In genomic region chr3:50617096-50617791, GRCh38 we compare ENCODE assay signal across 8 cellular contexts. TPM values are rescaled to one million over a fixed set of nuclear protein-coding genes. Genes with fewer than 3 reads are reported as not detected.
A peak's percentile ranks its signal among the peaks of the same experiment; 100 is the strongest.
DNase-seq lines count a peak whose midpoint lies in the region; ATAC-seq, FAIRE-seq and TF ChIP-seq lines count a peak whose summit lies in the region.

Gene MAPKAPK3 (plus strand): TSS chr3:50617151. CDS start chr3:50617566, 415 bp downstream.

- BruUV-seq in Panc1 (replicated peaks; lab: Mats Ljungman, UMichigan), result no TSS peak
- BruUV-seq in HepG2 (replicated peaks; lab: Mats Ljungman, UMichigan), result no TSS peak

- peak within 1 kb of the TSS; percentile 59 to 75 for H3K4me3 ChIP-seq in Panc1 (ENCODE audit: low read depth in 2 of 2, low read length in 2 of 2)
- H3K4me3 ChIP-seq in cardiac fibroblast (replicated peaks in 1 of 2; ENCODE audit: low read depth in 2 of 2, low read length in 2 of 2), result peak within 1 kb of the TSS; percentile 81 to 87
- H3K4me3 ChIP-seq in HepG2 (replicated peaks in 1 of 3; ENCODE audit: insufficient read depth in 1 of 3, low read depth in 2 of 3, low read length in 3 of 3), result peak within 1 kb of the TSS; percentile 69 to 79 (median 70)

- no peaks in the 10 kb centered on the region for H3K36me3 ChIP-seq in Panc1 (ENCODE audit: control insufficient read depth, insufficient read depth, low read length)
- H3K36me3 ChIP-seq in HepG2 (replicated peaks in 1 of 2; ENCODE audit: control insufficient read depth in 1 of 2, insufficient read depth in 2 of 2, low read length in 2 of 2), result peaks cover 0 to 2% of the 10 kb centered on the region in 2 experiments; a peak in 1 of 5 replicates

- H3K27ac ChIP-seq in Panc1 (ENCODE audit: low read length) (no peak within 1 kb of the TSS), HepG2 (ENCODE audit: extremely low read length, insufficient read depth, low read length) (peak within 1 kb of the TSS; percentile 86), substantia nigra (ENCODE audit: low read depth, low read length, poor library complexity, severe bottlenecking) (peak within 1 kb of the TSS; percentile 86)

- intact Hi-C loops in Panc1 (cut with micrococcal nuclease; ENCODE audit: unreplicated experiment), result loop anchor here (2.0 to 5.0 kb wide), 2 partner anchors 35 to 756 kb away; no protein-coding TSS in a partner anchor
- intact Hi-C loops in HepG2 (cut with micrococcal nuclease; ENCODE audit: unreplicated experiment), result loop anchor here (10.0 kb wide), 1 partner anchor 348 kb away; no protein-coding TSS in a partner anchor

- H3K27me3 ChIP-seq in Panc1 (ENCODE audit: control insufficient read depth, insufficient read depth, low read length) (no peaks in the 10 kb centered on the region), HepG2 (ENCODE audit: control insufficient read depth in 1 of 2, insufficient read depth in 2 of 2, low read length in 2 of 2) (peaks cover 0 to 9% of the 10 kb centered on the region in 2 experiments; a peak in 1 of 5 replicates)

- no peak for TF ChIP-seq RAD21 in HepG2 (CRISPR knock-in tag; IDR thresholded peaks at IDR 0.05)

- TF ChIP-seq EP300 in HepG2 (IDR thresholded peaks at IDR 0.05; ENCODE audit: low read depth in 2 of 2, low read length in 2 of 2) (no peak), HepG2 (CRISPR knock-in tag; IDR thresholded peaks at IDR 0.05; ENCODE audit: borderline replicate concordance) (no peak)

- TF ChIP-seq CTCF in Panc1 (IDR thresholded peaks at IDR 0.05), result no peak
- no peak for TF ChIP-seq CTCF in cardiac fibroblast (IDR thresholded peaks at IDR 0.05; ENCODE audit: low read depth, low read length)
- TF ChIP-seq CTCF in HepG2 (CRISPR knock-in tag; IDR thresholded peaks at IDR 0.05), result no peak; the same call in 1 of the 2 replicates

- H2AFZ ChIP-seq in HepG2 (ENCODE audit: low read length), result no peak within 1 kb of the TSS

- no peak for TF ChIP-seq POLR2A in HepG2 (IDR thresholded peaks at IDR 0.05; ENCODE audit: insufficient read depth in 1 of 2, low read depth in 2 of 2, low read length in 2 of 2)

- no peaks in the 10 kb centered on the region for H3K9me3 ChIP-seq in Panc1 (ENCODE audit: control insufficient read depth, insufficient read depth, low read depth, low read length)
- no peaks in the 10 kb centered on the region for H3K9me3 ChIP-seq in HepG2 (ENCODE audit: low read length)

- no peak for FAIRE-seq in HepG2 (lab: Jason Lieb, UNC)

- 0% methylated on average over 4 of the region's 58 CpGs for WGBS in HepG2 (ENCODE audit: low lambda C conversion rate)

- in situ Hi-C loops in Panc1 (cut with HindIII; ENCODE audit: low pct_unique_long_range_greater_than_20kb, low sequenced_read_pairs), result no loop called here
- in situ Hi-C loops in HepG2 (cut with HindIII; ENCODE audit: extremely low pct_ligation_motif_present, low pct_unique_long_range_greater_than_20kb), result loop anchor here (5.0 kb wide), 2 partner anchors 35 to 755 kb away; no protein-coding TSS in a partner anchor

- no peaks in the 10 kb centered on the region for H4K20me1 ChIP-seq in HepG2 (ENCODE audit: insufficient read depth, low read length)

- peak within 1 kb of the TSS; percentile 99 for H3K4me2 ChIP-seq in HepG2 (ENCODE audit: low read depth, low read length)

- ATAC-seq in HG02981 (IDR thresholded peaks at IDR 0.05; ENCODE audit: unreplicated experiment) (peak; percentile 14), Panc1 (peak; percentile 9), HepG2 (peak; percentile 51)

- peaks cover 7% of the 10 kb centered on the region for H3K79me2 ChIP-seq in HepG2 (ENCODE audit: insufficient read depth, low read length)

- H3K4me1 ChIP-seq in Panc1 (ENCODE audit: control insufficient read depth, insufficient read depth, low read length) (no peaks in the 10 kb centered on the region; the same call in 1 of the 2 replicates), HepG2 (ENCODE audit: insufficient read depth, low read length) (peaks cover 47% of the 10 kb centered on the region)

- peak; percentile 50 for DNase-seq in stimulated activated CD4-positive, alpha-beta T cell treated with anti-CD3 and anti-CD28 coated beads, Interleukin-4, amount 100 ng/mL, for 24 hours
- no peak for DNase-seq in stimulated activated CD4-positive, alpha-beta T cell treated with anti-CD3 and anti-CD28 coated beads, Interleukin-1b, Interleukin-23, amount 100 ng/mL, for 48 hours
- DNase-seq in Panc1 (ENCODE audit: low read depth, low spot score) (no peak), cardiac fibroblast (ENCODE audit: low read depth in 2 of 2) (peak in 1 of 2 donors; percentile 13), HepG2 (ENCODE audit: low spot score) (peak; percentile 29), substantia nigra (lab: John Stamatoyannopoulos, UW) (peak in 12 of 49 donors; percentile 15 to 60 (median 48)), dedifferentiated amniotic fluid mesenchymal stem cell (ENCODE audit: extremely low spot score) (no peak)

- POLR2A ChIA-PET in Panc1 (lab: Charles Lee), result no interaction called here
- POLR2A ChIA-PET in HepG2 (lab: Yijun Ruan, JAX), result interaction anchor here (0.8 to 4.0 kb wide), 11 partner anchors 14 to 768 kb away, joined by 3 to 33 read pairs (median 4); partner anchors contain the start of genes HEMK1 and MANF

- CTCF ChIA-PET in Panc1 (lab: Charles Lee) (interaction anchor here (0.6 to 1.0 kb wide), 2 partner anchors 433 to 754 kb away, joined by 3 to 6 read pairs; no protein-coding TSS in a partner anchor), HepG2 (lab: Yijun Ruan, JAX; ENCODE audit: low intra/inter-chr PET ratio, low total read pairs) (interaction anchor here (2.1 to 8.0 kb wide), 3 partner anchors 35 to 755 kb away, joined by 11 to 182 read pairs (median 16); partner anchors contain the start of gene HEMK1)

- peak within 1 kb of the TSS; percentile 81 for H3K9ac ChIP-seq in HepG2 (ENCODE audit: insufficient read depth, low read depth, low read length)

TF ChIP-seq in HepG2, 621 proteins besides CTCF, POLR2A, EP300 and RAD21 (continues in another document):
- TF ChIP-seq ZNF777 (CRISPR knock-in tag; IDR thresholded peaks at IDR 0.05), result peak; percentile 70
- 0 out of 2 replicates have a peak, but pooled peaks have one; percentile 25 for TF ChIP-seq EEA1 (CRISPR knock-in tag; IDR thresholded peaks at IDR 0.05; ENCODE audit: borderline replicate concordance)
- TF ChIP-seq ZNF335 (CRISPR knock-in tag; IDR thresholded peaks at IDR 0.05), result peak; percentile 44; the same call in 1 of the 2 replicates
- TF ChIP-seq ZBTB2 (CRISPR knock-in tag; IDR thresholded peaks at IDR 0.05; ENCODE audit: low read depth), result 0 out of 2 replicates have a peak, but pooled peaks have one; percentile 44
- TF ChIP-seq ZNF234 (CRISPR knock-in tag; conservative IDR thresholded peaks at IDR 0.05), result 0 out of 2 replicates have a peak, but pooled peaks have one; percentile 28
- no peak for TF ChIP-seq ZNF775 (CRISPR knock-in tag; IDR thresholded peaks at IDR 0.05; ENCODE audit: borderline replicate concordance)
- peak; percentile 82; the same call in 1 of the 2 replicates for TF ChIP-seq ZNF619 (CRISPR knock-in tag; IDR thresholded peaks at IDR 0.05)
- TF ChIP-seq TFDP1 (CRISPR knock-in tag; IDR thresholded peaks at IDR 0.05; ENCODE audit: borderline replicate concordance), result no peak
- TF ChIP-seq CC2D1A (CRISPR knock-in tag; IDR thresholded peaks at IDR 0.05), result 0 out of 2 replicates have a peak, but pooled peaks have one; percentile 24

RNA-seq across cellular contexts. Expression of gene MAPKAPK3, which starts in this region (rescaled TPM):
- 14.8 TPM for total RNA-seq in Panc1 (2021; ENCODE audit: unreplicated experiment)
- 15.1 TPM for polyA plus RNA-seq in Panc1 (2012; ENCODE audit: insufficient read length)
- 41.2 and 48.5 TPM in 2 replicates for total RNA-seq in HepG2 (2016; rRNA removed; fragmentation: Illumina TruSeq; extraction: Trizol)
- 18.9 and 21.3 TPM in 2 replicates for total RNA-seq in HepG2 (2016; cell fraction: cytosol; rRNA removed; fragmentation: Illumina TruSeq; extraction: Trizol; ENCODE audit: low read depth)
- total RNA-seq in HepG2 (2016; cell fraction: insoluble cytoplasmic fraction; rRNA removed; fragmentation: Illumina TruSeq; extraction: Trizol), result 40.5 and 43.9 TPM in 2 replicates
- total RNA-seq in HepG2 (2016; cell fraction: membrane; rRNA removed; fragmentation: Illumina TruSeq; extraction: Trizol), result 51.7 and 60.5 TPM in 2 replicates
- 21.2 and 24.7 TPM in 2 replicates for total RNA-seq in HepG2 (2016; cell fraction: nucleus; rRNA removed; fragmentation: Illumina TruSeq; extraction: Trizol)
- polyA plus RNA-seq in HepG2 (2011; rRNA removed), result 39.9 and 46.2 TPM in 2 replicates
- polyA plus RNA-seq in HepG2 (2011; cell fraction: cytosol; rRNA removed), result 40.2 and 41.3 TPM in 2 replicates
- polyA plus RNA-seq in HepG2 (2011; cell fraction: nucleus; rRNA removed), result 23.0 and 28.1 TPM in 2 replicates
- polyA plus RNA-seq in HepG2 (2012), result 21.8 and 22.2 TPM in 2 replicates
- 23.5 and 31.3 TPM in 2 replicates for polyA plus RNA-seq in HepG2 (2016; cell fraction: cytosol; fragmentation: Illumina TruSeq; extraction: Trizol; ENCODE audit: low read depth)
- 53.8 and 56.3 TPM in 2 replicates for polyA plus RNA-seq in HepG2 (2016; cell fraction: insoluble cytoplasmic fraction; fragmentation: Illumina TruSeq; extraction: Trizol; ENCODE audit: low read depth)
- 50.2 and 54.3 TPM in 2 replicates for polyA plus RNA-seq in HepG2 (2016; cell fraction: membrane; fragmentation: Illumina TruSeq; extraction: Trizol; ENCODE audit: low read depth)
- 31.0 and 31.6 TPM in 2 replicates for polyA plus RNA-seq in HepG2 (2016; cell fraction: nucleus; fragmentation: Illumina TruSeq; extraction: Trizol; ENCODE audit: insufficient read depth, low read depth)
- 48.5 and 89.7 TPM in 2 replicates for polyA minus RNA-seq in HepG2 (2011; rRNA and poly(A)+ RNA removed; ENCODE audit: low replicate concordance)
- 15.7 and 16.5 TPM in 2 replicates for polyA minus RNA-seq in HepG2 (2011; cell fraction: cytosol; rRNA and poly(A)+ RNA removed)
- 13.4 and 16.9 TPM in 2 replicates for polyA minus RNA-seq in HepG2 (2011; cell fraction: nucleus; rRNA and poly(A)+ RNA removed)

Comparison
In these comparisons a context has a peak if more than half of its experiments do, and no peak if none do; other contexts are left out.
1. DNase-seq: peak in stimulated activated CD4-positive, alpha-beta T cell treated with anti-CD3 and anti-CD28 coated beads, Interleukin-4, amount 100 ng/mL, for 24 hours (single experiment) and HepG2 (single experiment); none in stimulated activated CD4-positive, alpha-beta T cell treated with anti-CD3 and anti-CD28 coated beads, Interleukin-1b, Interleukin-23, amount 100 ng/mL, for 48 hours (single experiment), Panc1 (single experiment) and dedifferentiated amniotic fluid mesenchymal stem cell (single experiment).
2. Peak in every context shown above with its lines, with median percentiles within 50 percentile points of each other: ATAC-seq and H3K4me3 ChIP-seq.